1 cellular context compared by ENCODE assay signal in the genomic region with DNA sequence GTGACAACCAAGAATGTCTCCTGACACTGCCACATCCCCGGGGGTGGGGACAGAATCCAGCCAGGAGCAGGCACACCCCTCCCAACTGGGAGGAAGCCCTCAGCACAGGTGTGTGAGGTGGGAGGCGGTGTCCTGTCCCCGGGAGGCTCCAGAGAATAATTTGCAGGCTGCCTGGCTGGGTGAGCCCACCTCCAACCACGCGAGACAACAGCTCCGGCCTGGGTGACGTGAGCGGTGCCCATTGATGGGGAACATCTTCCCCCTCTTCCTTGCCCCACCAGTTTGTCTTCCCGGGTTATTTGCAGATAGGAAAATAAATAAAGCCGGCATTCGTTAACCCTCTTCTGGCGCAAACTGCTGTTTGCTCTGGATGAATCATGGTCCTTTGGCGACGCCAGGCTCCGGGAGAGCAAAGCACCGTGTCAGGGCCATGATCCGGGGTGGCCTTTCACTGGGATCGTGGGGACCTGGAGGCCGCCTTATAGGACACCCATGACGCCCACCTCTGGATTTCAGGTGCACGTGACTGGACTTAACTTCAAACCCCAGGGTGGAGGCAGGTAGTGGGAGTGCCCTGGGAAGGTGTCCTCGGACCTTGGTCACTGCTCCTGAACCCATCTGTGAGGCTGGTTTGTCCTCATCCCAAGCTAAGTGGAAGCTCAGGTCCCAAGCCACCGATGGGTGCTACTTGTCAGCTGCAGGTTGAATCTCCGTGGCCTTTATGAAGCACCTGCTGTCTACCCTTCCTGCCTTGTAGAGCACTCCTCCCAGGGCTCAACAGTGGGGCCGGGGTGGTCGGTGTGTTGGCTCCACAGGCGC.
TF ChIP-seq lines count a peak whose summit lies in the region.

No MANE protein-coding gene starts in this region.

TF ChIP-seq in HepG2, 621 proteins besides CTCF, POLR2A, EP300 and RAD21 (continued from another document and continues in another):
- TF ChIP-seq, protein P1, sequence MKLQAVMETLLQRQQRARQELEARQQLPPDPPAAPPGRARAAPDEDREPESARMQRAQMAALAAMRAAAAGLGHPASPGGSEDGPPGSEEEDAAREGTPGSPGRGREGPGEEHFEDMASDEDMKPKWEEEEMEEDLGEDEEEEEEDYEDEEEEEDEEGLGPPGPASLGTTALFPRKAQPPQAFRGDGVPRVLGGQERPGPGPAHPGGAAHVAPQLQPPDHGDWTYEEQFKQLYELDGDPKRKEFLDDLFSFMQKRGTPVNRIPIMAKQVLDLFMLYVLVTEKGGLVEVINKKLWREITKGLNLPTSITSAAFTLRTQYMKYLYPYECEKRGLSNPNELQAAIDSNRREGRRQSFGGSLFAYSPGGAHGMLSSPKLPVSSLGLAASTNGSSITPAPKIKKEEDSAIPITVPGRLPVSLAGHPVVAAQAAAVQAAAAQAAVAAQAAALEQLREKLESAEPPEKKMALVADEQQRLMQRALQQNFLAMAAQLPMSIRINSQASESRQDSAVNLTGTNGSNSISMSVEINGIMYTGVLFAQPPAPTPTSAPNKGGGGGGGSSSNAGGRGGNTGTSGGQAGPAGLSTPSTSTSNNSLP (IDR thresholded peaks at IDR 0.05; ENCODE audit: low read depth, low read length) = peak; percentile 65; the same call in 1 of the 2 replicates
- TF ChIP-seq SAFB2 (CRISPR knock-in tag; IDR thresholded peaks at IDR 0.05; ENCODE audit: borderline replicate concordance, low read depth) (no peak), ZNF33B (CRISPR knock-in tag; IDR thresholded peaks at IDR 0.05) (no peak), ERF (CRISPR knock-in tag; IDR thresholded peaks at IDR 0.05) (peak; percentile 91), NFYC (CRISPR knock-in tag; IDR thresholded peaks at IDR 0.05) (0 out of 2 replicates have a peak, but pooled peaks have one; percentile 11), RARA (CRISPR knock-in tag; IDR thresholded peaks at IDR 0.05) (peak; percentile 82), ZFYVE20 (CRISPR knock-in tag; IDR thresholded peaks at IDR 0.05; ENCODE audit: borderline replicate concordance, low read depth) (no peak), ZNF614 (CRISPR knock-in tag; IDR thresholded peaks at IDR 0.05; ENCODE audit: borderline replicate concordance) (peak; percentile 71; the same call in 1 of the 2 replicates), CCDC6 (CRISPR knock-in tag; IDR thresholded peaks at IDR 0.05) (peak; percentile 74; the same call in 1 of the 2 replicates), DNMT3B (CRISPR knock-in tag; conservative IDR thresholded peaks at IDR 0.05) (no peak), KLF16 (CRISPR knock-in tag; IDR thresholded peaks at IDR 0.05) (peak in 1 of 2 experiments; percentile 76; a peak in 1 of 4 replicates), ZFP37 (CRISPR knock-in tag; IDR thresholded peaks at IDR 0.05; ENCODE audit: borderline replicate concordance) (0 out of 2 replicates have a peak, but pooled peaks have one; percentile 57), ZNF121 (CRISPR knock-in tag; IDR thresholded peaks at IDR 0.05) (no peak), TOPORS (CRISPR knock-in tag; IDR thresholded peaks at IDR 0.05) (peak; percentile 94), JUN (CRISPR knock-in tag; IDR thresholded peaks at IDR 0.05) (peak; percentile 63; the same call in 1 of the 2 replicates), NR2F1 (CRISPR knock-in tag; IDR thresholded peaks at IDR 0.05) (peak in 1 of 2 experiments; percentile 67; a peak in 1 of 4 replicates), PHF5A (CRISPR knock-in tag; IDR thresholded peaks at IDR 0.05; ENCODE audit: low read depth, unreplicated experiment) (peak; percentile 89), BCL6 (CRISPR knock-in tag; IDR thresholded peaks at IDR 0.05) (peak; percentile 66; the same call in 1 of the 2 replicates), ZNF264 (CRISPR knock-in tag; IDR thresholded peaks at IDR 0.05) (peak; percentile 79; the same call in 1 of the 2 replicates), POLR2AphosphoS5 (IDR thresholded peaks at IDR 0.05; ENCODE audit: low read depth, low read length) (peak; percentile 53), CBFB (CRISPR knock-in tag; IDR thresholded peaks at IDR 0.05) (peak; percentile 53), ARID2 (CRISPR knock-in tag; IDR thresholded peaks at IDR 0.05; ENCODE audit: borderline replicate concordance) (peak; percentile 95), TEAD3 (CRISPR knock-in tag; optimal IDR thresholded peaks at IDR 0.05; ENCODE audit: borderline replicate concordance) (peak; percentile 70), AGO1 (IDR thresholded peaks at IDR 0.05; ENCODE audit: low read depth, low read length, poor library complexity, severe bottlenecking) (peak; percentile 95), PAWR (CRISPR knock-in tag; IDR thresholded peaks at IDR 0.05; ENCODE audit: borderline replicate concordance) (0 out of 2 replicates have a peak, but pooled peaks have one; percentile 74), ZNF556 (CRISPR knock-in tag; IDR thresholded peaks at IDR 0.05; ENCODE audit: borderline replicate concordance) (peak; percentile 21; the same call in 1 of the 2 replicates), ZNF598 (CRISPR knock-in tag; IDR thresholded peaks at IDR 0.05; ENCODE audit: borderline replicate concordance) (0 out of 2 replicates have a peak, but pooled peaks have one; percentile 19), TBP (CRISPR knock-in tag; IDR thresholded peaks at IDR 0.05) (no peak), ZBTB38 (CRISPR knock-in tag; IDR thresholded peaks at IDR 0.05) (no peak; the same call in 1 of the 2 replicates), ZNF761 (CRISPR knock-in tag; conservative IDR thresholded peaks at IDR 0.05) (no peak), TCF7 (IDR thresholded peaks at IDR 0.05; ENCODE audit: low read depth) (peak; percentile 69; the same call in 1 of the 2 replicates), NFE2 (CRISPR knock-in tag; IDR thresholded peaks at IDR 0.05) (no peak), NFRKB (IDR thresholded peaks at IDR 0.05) (no peak), ZNF572 (CRISPR knock-in tag; IDR thresholded peaks at IDR 0.05) (no peak), ZNF703 (CRISPR knock-in tag; IDR thresholded peaks at IDR 0.05; ENCODE audit: borderline replicate concordance) (no peak), FOXA3 (CRISPR knock-in tag; IDR thresholded peaks at IDR 0.05) (peak; percentile 89)
- TF ChIP-seq, protein P2, sequence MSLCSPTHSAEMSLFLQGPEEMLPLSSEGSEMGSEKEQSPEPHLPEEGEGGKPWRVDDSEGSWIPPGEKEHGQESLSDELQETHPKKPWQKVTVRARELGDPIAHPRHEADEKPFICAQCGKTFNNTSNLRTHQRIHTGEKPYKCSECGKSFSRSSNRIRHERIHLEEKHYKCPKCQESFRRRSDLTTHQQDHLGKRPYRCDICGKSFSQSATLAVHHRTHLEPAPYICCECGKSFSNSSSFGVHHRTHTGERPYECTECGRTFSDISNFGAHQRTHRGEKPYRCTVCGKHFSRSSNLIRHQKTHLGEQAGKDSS (CRISPR knock-in tag; IDR thresholded peaks at IDR 0.05; ENCODE audit: borderline replicate concordance, low read depth) = no peak
- TF ChIP-seq, protein P3, sequence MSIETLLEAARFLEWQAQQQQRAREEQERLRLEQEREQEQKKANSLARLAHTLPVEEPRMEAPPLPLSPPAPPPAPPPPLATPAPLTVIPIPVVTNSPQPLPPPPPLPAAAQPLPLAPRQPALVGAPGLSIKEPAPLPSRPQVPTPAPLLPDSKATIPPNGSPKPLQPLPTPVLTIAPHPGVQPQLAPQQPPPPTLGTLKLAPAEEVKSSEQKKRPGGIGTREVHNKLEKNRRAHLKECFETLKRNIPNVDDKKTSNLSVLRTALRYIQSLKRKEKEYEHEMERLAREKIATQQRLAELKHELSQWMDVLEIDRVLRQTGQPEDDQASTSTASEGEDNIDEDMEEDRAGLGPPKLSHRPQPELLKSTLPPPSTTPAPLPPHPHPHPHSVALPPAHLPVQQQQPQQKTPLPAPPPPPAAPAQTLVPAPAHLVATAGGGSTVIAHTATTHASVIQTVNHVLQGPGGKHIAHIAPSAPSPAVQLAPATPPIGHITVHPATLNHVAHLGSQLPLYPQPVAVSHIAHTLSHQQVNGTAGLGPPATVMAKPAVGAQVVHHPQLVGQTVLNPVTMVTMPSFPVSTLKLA (IDR thresholded peaks at IDR 0.05) = no peak
- TF ChIP-seq, protein P4, sequence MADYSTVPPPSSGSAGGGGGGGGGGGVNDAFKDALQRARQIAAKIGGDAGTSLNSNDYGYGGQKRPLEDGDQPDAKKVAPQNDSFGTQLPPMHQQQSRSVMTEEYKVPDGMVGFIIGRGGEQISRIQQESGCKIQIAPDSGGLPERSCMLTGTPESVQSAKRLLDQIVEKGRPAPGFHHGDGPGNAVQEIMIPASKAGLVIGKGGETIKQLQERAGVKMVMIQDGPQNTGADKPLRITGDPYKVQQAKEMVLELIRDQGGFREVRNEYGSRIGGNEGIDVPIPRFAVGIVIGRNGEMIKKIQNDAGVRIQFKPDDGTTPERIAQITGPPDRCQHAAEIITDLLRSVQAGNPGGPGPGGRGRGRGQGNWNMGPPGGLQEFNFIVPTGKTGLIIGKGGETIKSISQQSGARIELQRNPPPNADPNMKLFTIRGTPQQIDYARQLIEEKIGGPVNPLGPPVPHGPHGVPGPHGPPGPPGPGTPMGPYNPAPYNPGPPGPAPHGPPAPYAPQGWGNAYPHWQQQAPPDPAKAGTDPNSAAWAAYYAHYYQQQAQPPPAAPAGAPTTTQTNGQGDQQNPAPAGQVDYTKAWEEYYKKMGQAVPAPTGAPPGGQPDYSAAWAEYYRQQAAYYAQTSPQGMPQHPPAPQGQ (CRISPR knock-in tag; IDR thresholded peaks at IDR 0.05; ENCODE audit: borderline replicate concordance) = 0 out of 2 replicates have a peak, but pooled peaks have one; percentile 13
- TF ChIP-seq, protein P5, sequence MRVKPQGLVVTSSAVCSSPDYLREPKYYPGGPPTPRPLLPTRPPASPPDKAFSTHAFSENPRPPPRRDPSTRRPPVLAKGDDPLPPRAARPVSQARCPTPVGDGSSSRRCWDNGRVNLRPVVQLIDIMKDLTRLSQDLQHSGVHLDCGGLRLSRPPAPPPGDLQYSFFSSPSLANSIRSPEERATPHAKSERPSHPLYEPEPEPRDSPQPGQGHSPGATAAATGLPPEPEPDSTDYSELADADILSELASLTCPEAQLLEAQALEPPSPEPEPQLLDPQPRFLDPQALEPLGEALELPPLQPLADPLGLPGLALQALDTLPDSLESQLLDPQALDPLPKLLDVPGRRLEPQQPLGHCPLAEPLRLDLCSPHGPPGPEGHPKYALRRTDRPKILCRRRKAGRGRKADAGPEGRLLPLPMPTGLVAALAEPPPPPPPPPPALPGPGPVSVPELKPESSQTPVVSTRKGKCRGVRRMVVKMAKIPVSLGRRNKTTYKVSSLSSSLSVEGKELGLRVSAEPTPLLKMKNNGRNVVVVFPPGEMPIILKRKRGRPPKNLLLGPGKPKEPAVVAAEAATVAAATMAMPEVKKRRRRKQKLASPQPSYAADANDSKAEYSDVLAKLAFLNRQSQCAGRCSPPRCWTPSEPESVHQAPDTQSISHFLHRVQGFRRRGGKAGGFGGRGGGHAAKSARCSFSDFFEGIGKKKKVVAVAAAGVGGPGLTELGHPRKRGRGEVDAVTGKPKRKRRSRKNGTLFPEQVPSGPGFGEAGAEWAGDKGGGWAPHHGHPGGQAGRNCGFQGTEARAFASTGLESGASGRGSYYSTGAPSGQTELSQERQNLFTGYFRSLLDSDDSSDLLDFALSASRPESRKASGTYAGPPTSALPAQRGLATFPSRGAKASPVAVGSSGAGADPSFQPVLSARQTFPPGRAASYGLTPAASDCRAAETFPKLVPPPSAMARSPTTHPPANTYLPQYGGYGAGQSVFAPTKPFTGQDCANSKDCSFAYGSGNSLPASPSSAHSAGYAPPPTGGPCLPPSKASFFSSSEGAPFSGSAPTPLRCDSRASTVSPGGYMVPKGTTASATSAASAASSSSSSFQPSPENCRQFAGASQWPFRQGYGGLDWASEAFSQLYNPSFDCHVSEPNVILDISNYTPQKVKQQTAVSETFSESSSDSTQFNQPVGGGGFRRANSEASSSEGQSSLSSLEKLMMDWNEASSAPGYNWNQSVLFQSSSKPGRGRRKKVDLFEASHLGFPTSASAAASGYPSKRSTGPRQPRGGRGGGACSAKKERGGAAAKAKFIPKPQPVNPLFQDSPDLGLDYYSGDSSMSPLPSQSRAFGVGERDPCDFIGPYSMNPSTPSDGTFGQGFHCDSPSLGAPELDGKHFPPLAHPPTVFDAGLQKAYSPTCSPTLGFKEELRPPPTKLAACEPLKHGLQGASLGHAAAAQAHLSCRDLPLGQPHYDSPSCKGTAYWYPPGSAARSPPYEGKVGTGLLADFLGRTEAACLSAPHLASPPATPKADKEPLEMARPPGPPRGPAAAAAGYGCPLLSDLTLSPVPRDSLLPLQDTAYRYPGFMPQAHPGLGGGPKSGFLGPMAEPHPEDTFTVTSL (CRISPR knock-in tag; IDR thresholded peaks at IDR 0.05; ENCODE audit: borderline replicate concordance) = peak; percentile 48; the same call in 1 of the 2 replicates
- TF ChIP-seq, protein P6, sequence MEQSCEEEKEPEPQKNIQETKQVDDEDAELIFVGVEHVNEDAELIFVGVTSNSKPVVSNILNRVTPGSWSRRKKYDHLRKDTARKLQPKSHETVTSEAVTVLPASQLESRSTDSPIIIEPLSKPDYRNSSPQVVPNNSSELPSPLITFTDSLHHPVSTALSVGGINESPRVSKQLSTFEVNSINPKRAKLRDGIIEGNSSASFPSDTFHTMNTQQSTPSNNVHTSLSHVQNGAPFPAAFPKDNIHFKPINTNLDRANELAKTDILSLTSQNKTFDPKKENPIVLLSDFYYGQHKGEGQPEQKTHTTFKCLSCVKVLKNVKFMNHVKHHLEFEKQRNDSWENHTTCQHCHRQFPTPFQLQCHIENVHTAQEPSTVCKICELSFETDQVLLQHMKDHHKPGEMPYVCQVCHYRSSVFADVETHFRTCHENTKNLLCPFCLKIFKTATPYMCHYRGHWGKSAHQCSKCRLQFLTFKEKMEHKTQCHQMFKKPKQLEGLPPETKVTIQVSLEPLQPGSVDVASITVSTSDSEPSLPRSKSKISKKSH (CRISPR knock-in tag; IDR thresholded peaks at IDR 0.05; ENCODE audit: borderline replicate concordance) = no peak
- TF ChIP-seq, protein P7, sequence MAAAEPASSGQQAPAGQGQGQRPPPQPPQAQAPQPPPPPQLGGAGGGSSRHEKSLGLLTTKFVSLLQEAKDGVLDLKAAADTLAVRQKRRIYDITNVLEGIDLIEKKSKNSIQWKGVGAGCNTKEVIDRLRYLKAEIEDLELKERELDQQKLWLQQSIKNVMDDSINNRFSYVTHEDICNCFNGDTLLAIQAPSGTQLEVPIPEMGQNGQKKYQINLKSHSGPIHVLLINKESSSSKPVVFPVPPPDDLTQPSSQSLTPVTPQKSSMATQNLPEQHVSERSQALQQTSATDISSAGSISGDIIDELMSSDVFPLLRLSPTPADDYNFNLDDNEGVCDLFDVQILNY (CRISPR knock-in tag; conservative IDR thresholded peaks at IDR 0.05) = 0 out of 2 replicates have a peak, but pooled peaks have one; percentile 9
- TF ChIP-seq, protein P8, sequence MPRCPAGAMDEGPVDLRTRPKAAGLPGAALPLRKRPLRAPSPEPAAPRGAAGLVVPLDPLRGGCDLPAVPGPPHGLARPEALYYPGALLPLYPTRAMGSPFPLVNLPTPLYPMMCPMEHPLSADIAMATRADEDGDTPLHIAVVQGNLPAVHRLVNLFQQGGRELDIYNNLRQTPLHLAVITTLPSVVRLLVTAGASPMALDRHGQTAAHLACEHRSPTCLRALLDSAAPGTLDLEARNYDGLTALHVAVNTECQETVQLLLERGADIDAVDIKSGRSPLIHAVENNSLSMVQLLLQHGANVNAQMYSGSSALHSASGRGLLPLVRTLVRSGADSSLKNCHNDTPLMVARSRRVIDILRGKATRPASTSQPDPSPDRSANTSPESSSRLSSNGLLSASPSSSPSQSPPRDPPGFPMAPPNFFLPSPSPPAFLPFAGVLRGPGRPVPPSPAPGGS (CRISPR knock-in tag; IDR thresholded peaks at IDR 0.05) = peak; percentile 79
- TF ChIP-seq, protein P9, sequence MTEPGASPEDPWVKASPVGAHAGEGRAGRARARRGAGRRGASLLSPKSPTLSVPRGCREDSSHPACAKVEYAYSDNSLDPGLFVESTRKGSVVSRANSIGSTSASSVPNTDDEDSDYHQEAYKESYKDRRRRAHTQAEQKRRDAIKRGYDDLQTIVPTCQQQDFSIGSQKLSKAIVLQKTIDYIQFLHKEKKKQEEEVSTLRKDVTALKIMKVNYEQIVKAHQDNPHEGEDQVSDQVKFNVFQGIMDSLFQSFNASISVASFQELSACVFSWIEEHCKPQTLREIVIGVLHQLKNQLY (CRISPR knock-in tag; IDR thresholded peaks at IDR 0.05) = peak; percentile 58
